ENCODE assay signal across 28 cellular contexts in genomic region chr6:169110934-169111602, GRCh38.
"Had no signal": no experiment of that assay in that cellular context is flagged by ENCODE, and none has a peak within 500 bp of the region (broad histone marks: within the 10 kb centered on the region; RNA-seq: fewer than 3 reads in every experiment).

No MANE protein-coding gene starts in this region.

- DNase-seq: activated CD4-positive, alpha-beta T cell treated with anti-CD3 and anti-CD28 coated beads for 36 hours; activated CD4-positive, alpha-beta T cell treated with anti-CD3 and anti-CD28 coated beads, Interleukin-2, amount 10 ng/mL, durations not matched to agents 7 days and 5 days; activated CD4-positive, alpha-beta T cell treated with anti-CD3 and anti-CD28 coated beads, Interleukin-2, amount 50 U/mL, for 48 hours; activated CD8-positive, alpha-beta T cell treated with anti-CD3 and anti-CD28 coated beads, Interleukin-2, amount 10 ng/mL, durations not matched to agents 7 days and 5 days; activated gamma-delta T cell treated with Interleukin-2 at 50 U/mL for 16 hours; activated naive CD4-positive, alpha-beta T cell treated with anti-CD3 and anti-CD28 coated beads for 36 hours; activated T-cell treated with anti-CD3 and anti-CD28 coated beads, Interleukin-2, amount 50 U/mL, for 24 hours; adrenal gland; body of pancreas; MM.1S; MV-4-11; NCI-H1092; NCI-H1436 treated with DMSO at 0.1 percent for 48 hours; NCI-H187 treated with DMSO at 0.1 percent for 48 hours; NCI-H2081; NCI-H226; NCI-H510A; NCI-H526; NCI-H774; SHP77 treated with DMSO at 0.1 percent for 48 hours; SK-N-SH had no signal

- H3K9me3 ChIP-seq: adrenal gland, body of pancreas, breast epithelium, SJSA1, SK-N-SH had no signal

- H3K4me2 ChIP-seq: KMS-11, SK-N-SH had no signal

- H3K36me3 ChIP-seq: adrenal gland, breast epithelium, SJSA1 had no signal

- H3K4me3 ChIP-seq: adrenal gland, body of pancreas, breast epithelium, SJSA1 had no signal

- H3K4me1 ChIP-seq: adrenal gland, body of pancreas, breast epithelium had no signal

- H3K9ac ChIP-seq: KMS-11, SK-N-SH had no signal

- H3K27ac ChIP-seq: adrenal gland, body of pancreas, breast epithelium, KMS-11, SJSA1 had no signal

- ATAC-seq: activated CD4-positive, alpha-beta T cell treated with anti-CD3 and anti-CD28 coated beads for 36 hours; activated CD4-positive, CD25-positive, alpha-beta regulatory T cell treated with anti-CD3 and anti-CD28 coated beads, Interleukin-2, amount 50 U/mL, for 24 hours; activated CD8-positive, alpha-beta T cell treated with anti-CD3 and anti-CD28 coated beads, Interleukin-2, amount 10 ng/mL, durations not matched to agents 7 days and 5 days; activated naive CD4-positive, alpha-beta T cell treated with anti-CD3 and anti-CD28 coated beads, Interleukin-2, amount 50 U/mL, for 72 hours; body of pancreas; Panc1; WTC11 had no signal

- H3K27me3 ChIP-seq: adrenal gland, body of pancreas, breast epithelium, SJSA1 had no signal
